27 cellular contexts compared by ENCODE assay signal in genomic region chr2:210480079-210480478, GRCh38. TPM values are rescaled to one million over a fixed set of nuclear protein-coding genes. Genes with fewer than 3 reads are reported as not detected.
DNase-seq lines count a peak whose midpoint lies in the region; ATAC-seq and TF ChIP-seq lines count a peak whose summit lies in the region.
"Had no signal": no experiment of that assay in that cellular context is flagged by ENCODE, and none has a peak within 500 bp of the region (broad histone marks: within the 10 kb centered on the region; RNA-seq: fewer than 3 reads in every experiment).

No MANE protein-coding gene starts in this region.

- peaks cover 4% of the 10 kb centered on the region for H3K9me3 Mint-ChIP-seq in stimulated activated naive CD8-positive, alpha-beta T cell treated with anti-CD3 and anti-CD28 coated beads, Interleukin-15, Interleukin-2, amounts not matched to agents 100 ng/mL and 50 ng/mL, for 24 hours
- peaks cover 3 to 16% of the 10 kb centered on the region in 2 donors for H3K9me3 Mint-ChIP-seq in effector memory CD8-positive, alpha-beta T cell

- TF ChIP-seq POLR2A in NB4 (IDR thresholded peaks at IDR 0.05; ENCODE audit: extremely low read depth, insufficient read length): no peak

- in situ Hi-C loops in GM13976 (cut with MboI; ENCODE audit: low sequenced_read_pairs, unreplicated experiment): no loop called here

- H3K27ac Mint-ChIP-seq in stimulated activated naive CD8-positive, alpha-beta T cell treated with anti-CD3 and anti-CD28 coated beads, Interleukin-15, Interleukin-2, amounts not matched to agents 100 ng/mL and 50 ng/mL, for 24 hours: peak overlapping the region; percentile 43
- peak overlapping the region; percentile 38 to 57 for H3K27ac Mint-ChIP-seq in effector memory CD8-positive, alpha-beta T cell
- H3K27ac Mint-ChIP-seq: activated T-cell treated with anti-CD3 and anti-CD28 coated beads, Interleukin-2, amount 50 U/mL, for 24 hours; dendritic cell treated with granulocyte-macrophage colony-stimulating factor and Interleukin-4, amounts not matched to agents 40 ng/mL and 50 ng/mL, for 4 days; stimulated activated memory B cell treated with anti-CD40 and anti-IgM and Interleukin-4, amounts not matched to agents 10 μg/mL and 1 μg/mL and 100 μg/mL, for 72 hours; T-helper 1 cell treated with Interleukin-12 subunit alpha and Interleukin-12 subunit beta and Interleukin-4 antibody, amounts not matched to agents 30 μg/mL and 1 μg/mL, for 36 hours had no signal

- no peak for DNase-seq in stimulated activated naive CD8-positive, alpha-beta T cell treated with anti-CD3 and anti-CD28 coated beads, Interleukin-15, Interleukin-2, amounts not matched to agents 100 U/mL and 50 U/mL, for 24 hours
- DNase-seq in NB4 (ENCODE audit: low read depth): peak; percentile 26
- no peak for DNase-seq in effector memory CD8-positive, alpha-beta T cell
- DNase-seq in H7: no peak
- DNase-seq in GM13976 (ENCODE audit: low spot score): no peak
- DNase-seq in activated effector memory CD4-positive, alpha-beta T cell treated with anti-CD3 and anti-CD28 coated beads, Interleukin-2, amount 50 U/mL, for 16 hours: no peak
- DNase-seq: activated CD4-positive, alpha-beta T cell treated with anti-CD3 and anti-CD28 coated beads for 1 hour; activated T-cell treated with anti-CD3 and anti-CD28 coated beads, Interleukin-2, amount 50 U/mL, for 24 hours; aorta; EL; GOT3; hippocampal formation; left cardiac atrium; MM.1S; NCI-H146; NCI-H446 treated with DMSO at 0.1 percent for 48 hours; NCI-H82; posterior cingulate gyrus; right cardiac atrium; stimulated activated CD4-positive, alpha-beta T cell treated with anti-CD3 and anti-CD28 coated beads, Interleukin-4, amount 100 ng/mL, for 24 hours; upper lobe of right lung had no signal

- peaks cover 43% of the 10 kb centered on the region for H3K4me1 Mint-ChIP-seq in stimulated activated naive CD8-positive, alpha-beta T cell treated with anti-CD3 and anti-CD28 coated beads, Interleukin-15, Interleukin-2, amounts not matched to agents 100 ng/mL and 50 ng/mL, for 24 hours (ENCODE audit: low read depth)
- peaks cover 29 to 44% of the 10 kb centered on the region in 2 donors for H3K4me1 Mint-ChIP-seq in effector memory CD8-positive, alpha-beta T cell (ENCODE audit: low read depth in 2 of 2)

- no peak overlapping the region for H3K4me3 Mint-ChIP-seq in stimulated activated naive CD8-positive, alpha-beta T cell treated with anti-CD3 and anti-CD28 coated beads, Interleukin-15, Interleukin-2, amounts not matched to agents 100 ng/mL and 50 ng/mL, for 24 hours
- peak overlapping the region; percentile 18 to 23 for H3K4me3 Mint-ChIP-seq in effector memory CD8-positive, alpha-beta T cell
- H3K4me3 Mint-ChIP-seq: activated T-cell treated with anti-CD3 and anti-CD28 coated beads, Interleukin-2, amount 50 U/mL, for 24 hours; dendritic cell treated with granulocyte-macrophage colony-stimulating factor and Interleukin-4, amounts not matched to agents 40 ng/mL and 50 ng/mL, for 4 days; stimulated activated memory B cell treated with anti-CD40 and anti-IgM and Interleukin-4, amounts not matched to agents 10 μg/mL and 1 μg/mL and 100 μg/mL, for 72 hours; T-helper 1 cell treated with Interleukin-12 subunit alpha and Interleukin-12 subunit beta and Interleukin-4 antibody, amounts not matched to agents 30 μg/mL and 1 μg/mL, for 36 hours had no signal

- no peaks in the 10 kb centered on the region for H3K36me3 ChIP-seq in H7 (replicated peaks; ENCODE audit: control insufficient read depth, insufficient read depth, low read length)
- H3K36me3 ChIP-seq: suprapubic skin, upper lobe of right lung had no signal

- no peaks in the 10 kb centered on the region for H3K27me3 Mint-ChIP-seq in stimulated activated naive CD8-positive, alpha-beta T cell treated with anti-CD3 and anti-CD28 coated beads, Interleukin-15, Interleukin-2, amounts not matched to agents 100 ng/mL and 50 ng/mL, for 24 hours
- no peaks in the 10 kb centered on the region for H3K27me3 Mint-ChIP-seq in effector memory CD8-positive, alpha-beta T cell
- H3K27me3 Mint-ChIP-seq: activated T-cell treated with anti-CD3 and anti-CD28 coated beads, Interleukin-2, amount 50 U/mL, for 24 hours; dendritic cell treated with granulocyte-macrophage colony-stimulating factor and Interleukin-4, amounts not matched to agents 40 ng/mL and 50 ng/mL, for 4 days; stimulated activated memory B cell treated with anti-CD40 and anti-IgM and Interleukin-4, amounts not matched to agents 10 μg/mL and 1 μg/mL and 100 μg/mL, for 72 hours had no signal

- TF ChIP-seq CTCF in NB4 (IDR thresholded peaks at IDR 0.05; ENCODE audit: low read depth, low read length): no peak
- no peak for TF ChIP-seq CTCF in GM13976 (IDR thresholded peaks at IDR 0.05; ENCODE audit: borderline replicate concordance, control extremely low read depth, extremely low read depth, insufficient read depth, missing control alignments)

- H3K4me3 ChIP-seq in NB4 (ENCODE audit: low read depth, low read length) (no peak overlapping the region), H7 (ENCODE audit: insufficient read depth, low read depth, low read length) (no peak overlapping the region)
- H3K4me3 ChIP-seq: BLaER1 treated with 17β-estradiol and CSF1 and Interleukin-3, amounts not matched to agents 10 nM and 100 nM; suprapubic skin; upper lobe of right lung had no signal

- peaks cover 7% of the 10 kb centered on the region for H3K36me3 Mint-ChIP-seq in stimulated activated naive CD8-positive, alpha-beta T cell treated with anti-CD3 and anti-CD28 coated beads, Interleukin-15, Interleukin-2, amounts not matched to agents 100 ng/mL and 50 ng/mL, for 24 hours (ENCODE audit: low read depth)
- peaks cover 10% of the 10 kb centered on the region for H3K36me3 Mint-ChIP-seq in effector memory CD8-positive, alpha-beta T cell (ENCODE audit: insufficient read depth)

- ATAC-seq in stimulated activated naive CD8-positive, alpha-beta T cell treated with anti-CD3 and anti-CD28 coated beads, Interleukin-15, Interleukin-2, amounts not matched to agents 100 U/mL and 50 U/mL, for 24 hours: no peak
- no peak for ATAC-seq in effector memory CD8-positive, alpha-beta T cell (replicated peaks)
- ATAC-seq: left cardiac atrium; right cardiac atrium; stimulated activated memory B cell treated with anti-CD40 and anti-IgM and Interleukin-4, amounts not matched to agents 10 μg/mL and 1 μg/mL and 100 μg/mL, for 72 hours; upper lobe of right lung had no signal

- H3K27me3 ChIP-seq in H7 (ENCODE audit: control insufficient read depth, insufficient read depth, low read length): no peaks in the 10 kb centered on the region
- H3K27me3 ChIP-seq: BLaER1 treated with 17β-estradiol and CSF1 and Interleukin-3, amounts not matched to agents 10 nM and 100 nM; suprapubic skin; upper lobe of right lung had no signal

RNA-seq across cellular contexts. Expression of gene LANCL1, which starts 3.5 kb away (rescaled TPM):
- 18.8 and 24.5 TPM in 2 replicates for total RNA-seq in H7 (2014; rRNA removed; shearing (Covaris generic))
